1 cellular context compared by ENCODE assay signal in genomic region chr1:19205403-19205802, GRCh38.
A peak's percentile ranks its signal among the peaks of the same experiment; 100 is the strongest.
TF ChIP-seq lines count a peak whose summit lies in the region.

No MANE protein-coding gene starts in this region.

TF ChIP-seq in K562, 482 proteins besides CTCF, POLR2A, EP300 and RAD21:
- no peak for TF ChIP-seq ZNF398 (CRISPR knock-in tag; IDR thresholded peaks at IDR 0.05)
- no peak for TF ChIP-seq SMAD3 (CRISPR knock-in tag; conservative IDR thresholded peaks at IDR 0.05)
- peak; percentile 38; the same call in 1 of the 2 replicates for TF ChIP-seq MAFG (tag; conservative IDR thresholded peaks at IDR 0.05)
- TF ChIP-seq SMARCA4 (IDR thresholded peaks at IDR 0.05), result no peak
- TF ChIP-seq SLC30A9 (CRISPR knock-in tag; IDR thresholded peaks at IDR 0.05), result no peak
- TF ChIP-seq MAFK (IDR thresholded peaks at IDR 0.05; ENCODE audit: low read length), result 0 out of 2 replicates have a peak, but pooled peaks have one; percentile 8
- TF ChIP-seq NFE2 (IDR thresholded peaks at IDR 0.05; ENCODE audit: low read depth), result peak; percentile 43
- no peak for TF ChIP-seq LCOR (CRISPR knock-in tag; IDR thresholded peaks at IDR 0.05)
- TF ChIP-seq ZNF318 (IDR thresholded peaks at IDR 0.05; ENCODE audit: borderline replicate concordance in 1 of 2, low read depth in 1 of 2), result no peak
- no peak for TF ChIP-seq CREB1 (IDR thresholded peaks at IDR 0.05)
- TF ChIP-seq CREB1 (CRISPR knock-in tag; IDR thresholded peaks at IDR 0.05), result no peak
- no peak for TF ChIP-seq ZNF282 (CRISPR knock-in tag; IDR thresholded peaks at IDR 0.05)
- no peak for TF ChIP-seq KDM2B (CRISPR knock-in tag; IDR thresholded peaks at IDR 0.05)
- no peak for TF ChIP-seq TAF9B (IDR thresholded peaks at IDR 0.05; ENCODE audit: partially characterized antibody)
- TF ChIP-seq CBFB (CRISPR knock-in tag; IDR thresholded peaks at IDR 0.05), result no peak
- no peak for TF ChIP-seq ZKSCAN1 (IDR thresholded peaks at IDR 0.05; ENCODE audit: low read depth, low read length)
- TF ChIP-seq MAFF (IDR thresholded peaks at IDR 0.05; ENCODE audit: low read length), result 0 out of 2 replicates have a peak, but pooled peaks have one; percentile 25
- TF ChIP-seq POLR3G (IDR thresholded peaks at IDR 0.05; ENCODE audit: extremely low read depth, insufficient read length, insufficient replicate concordance), result no peak
- TF ChIP-seq GABPB2 (CRISPR knock-in tag; conservative IDR thresholded peaks at IDR 0.05), result no peak
- no peak for TF ChIP-seq AFF4 (CRISPR knock-in tag; IDR thresholded peaks at IDR 0.05)
- TF ChIP-seq GATA2 (CRISPR knock-in tag; IDR thresholded peaks at IDR 0.05), result no peak
- no peak for TF ChIP-seq ZNF780A (CRISPR knock-in tag; IDR thresholded peaks at IDR 0.05)
- TF ChIP-seq ELK1 (CRISPR knock-in tag; IDR thresholded peaks at IDR 0.05), result no peak
- 0 out of 2 replicates have a peak, but pooled peaks have one; percentile 18 for TF ChIP-seq ZNF316 (IDR thresholded peaks at IDR 0.05)
- TF ChIP-seq MCM2 (IDR thresholded peaks at IDR 0.05; ENCODE audit: low read depth), result no peak
- TF ChIP-seq HOMEZ (CRISPR knock-in tag; IDR thresholded peaks at IDR 0.05), result no peak
- TF ChIP-seq KAT7 (CRISPR knock-in tag; IDR thresholded peaks at IDR 0.05; ENCODE audit: borderline replicate concordance), result no peak
- no peak for TF ChIP-seq SFPQ (IDR thresholded peaks at IDR 0.05; ENCODE audit: low read depth, low read length)
- no peak for TF ChIP-seq CREM (IDR thresholded peaks at IDR 0.05; ENCODE audit: low read depth)
- TF ChIP-seq ZNF354B (CRISPR knock-in tag; IDR thresholded peaks at IDR 0.05), result no peak
- no peak for TF ChIP-seq DACH1 (IDR thresholded peaks at IDR 0.05; ENCODE audit: partially characterized antibody)
- TF ChIP-seq CEBPB (tag; IDR thresholded peaks at IDR 0.05), result no peak
- TF ChIP-seq SNIP1 (IDR thresholded peaks at IDR 0.05; ENCODE audit: low read depth), result no peak
- TF ChIP-seq PRDM10 (IDR thresholded peaks at IDR 0.05; ENCODE audit: partially characterized antibody), result no peak
- TF ChIP-seq TEAD1 (CRISPR knock-in tag; IDR thresholded peaks at IDR 0.05), result no peak
- TF ChIP-seq RBM25 (IDR thresholded peaks at IDR 0.05; ENCODE audit: low read depth, low read length, severe bottlenecking), result no peak
